ENCODE assay signal across 15 cellular contexts in genomic region chr6:129186988-129187387, GRCh38.
DNase-seq lines count a peak whose midpoint lies in the region; ATAC-seq, FAIRE-seq and TF ChIP-seq lines count a peak whose summit lies in the region.
"Had no signal": no experiment of that assay in that cellular context is flagged by ENCODE, and none has a peak within 500 bp of the region (broad histone marks: within the 10 kb centered on the region; RNA-seq: fewer than 3 reads in every experiment).

No MANE protein-coding gene starts in this region.

- no peak for TF ChIP-seq RAD21 in A549 (conservative IDR thresholded peaks at IDR 0.05 in 1 of 2, IDR thresholded peaks at IDR 0.05 in 1 of 2)

- H3K4me1 ChIP-seq in A549, result no peaks in the 10 kb centered on the region
- H3K4me1 ChIP-seq: suprapubic skin had no signal

- 25% methylated on average over 3 of the region's 3 CpGs for WGBS in A549 (ENCODE audit: missing lambda C conversion rate)

- no peak for TF ChIP-seq POLR2A in A549 (IDR thresholded peaks at IDR 0.05; ENCODE audit: low read length)

- no peak for TF ChIP-seq EP300 in A549 (IDR thresholded peaks at IDR 0.05)

- FAIRE-seq in A549 (lab: Jason Lieb, UNC), result no peak

- no peak overlapping the region for H3K4me2 ChIP-seq in A549
- H3K4me2 ChIP-seq: hepatocyte, KMS-11 had no signal

- TF ChIP-seq CTCF in A549 (IDR thresholded peaks at IDR 0.05) (no peak), HFF-Myc (IDR thresholded peaks at IDR 0.05; ENCODE audit: low read depth, low read length, missing control alignments) (no peak), foreskin fibroblast (IDR thresholded peaks at IDR 0.05; ENCODE audit: low read depth, low read length) (no peak), dorsolateral prefrontal cortex (IDR thresholded peaks at IDR 0.05 in 54 of 56, conservative IDR thresholded peaks at IDR 0.05 in 2 of 56; ENCODE audit: low read depth in 1 of 56, partially characterized antibody in 56 of 56) (no peak)

- H3K27ac ChIP-seq in A549, result no peak overlapping the region
- no peak overlapping the region for H3K27ac ChIP-seq in dorsolateral prefrontal cortex
- H3K27ac ChIP-seq: hepatocyte, KMS-11, suprapubic skin had no signal

- H3K27me3 ChIP-seq in dorsolateral prefrontal cortex, result no peaks in the 10 kb centered on the region
- H3K27me3 ChIP-seq: hepatocyte, suprapubic skin had no signal

- intact Hi-C loops in dorsolateral prefrontal cortex (cut with DNase I), result no loop called here

- H3K4me3 ChIP-seq in A549 (no peak overlapping the region), HFF-Myc (replicated peaks; ENCODE audit: low read depth, low read length) (no peak overlapping the region), foreskin fibroblast (ENCODE audit: low read depth in 1 of 2, low read length in 2 of 2) (no peak overlapping the region), dorsolateral prefrontal cortex (no peak overlapping the region)
- H3K4me3 ChIP-seq: hepatocyte, suprapubic skin had no signal

- POLR2A ChIA-PET in A549 (lab: Yijun Ruan, JAX), result no interaction called here

- CTCF ChIA-PET in A549 (lab: Yijun Ruan, JAX), result no interaction called here

- DNase-seq in A549 (ENCODE audit: low read depth in 1 of 2, low spot score in 1 of 2) (no peak), HFF-Myc (ENCODE audit: extremely low read depth, low read depth) (peak; percentile 74), SW 1271 (lab: John Stamatoyannopoulos, UW) (peak; percentile 15 to 69), foreskin fibroblast (peak; percentile 87 to 93), NCI-H2196 treated with DMSO at 0.1 percent for 48 hours (lab: John Stamatoyannopoulos, UW; ENCODE audit: unreplicated experiment) (no peak), dorsolateral prefrontal cortex (no peak), NCI-H69 (lab: John Stamatoyannopoulos, UW) (no peak)
- DNase-seq: NCI-H345, SHP77 had no signal

- no peak for ATAC-seq in A549
- ATAC-seq in HG02571 (IDR thresholded peaks at IDR 0.05; ENCODE audit: unreplicated experiment), result no peak
- ATAC-seq: activated CD4-positive, CD25-positive, alpha-beta regulatory T cell treated with anti-CD3 and anti-CD28 coated beads, Interleukin-2, amount 50 U/mL, for 24 hours; activated T-helper 17 cell treated with anti-CD3 and anti-CD28 coated beads, Interleukin-2, amount 50 U/mL, for 72 hours had no signal

- H3K9me3 ChIP-seq in A549, result no peaks in the 10 kb centered on the region
- H3K9me3 ChIP-seq: suprapubic skin had no signal

TF ChIP-seq in A549, 52 proteins besides CTCF, POLR2A, EP300 and RAD21:
- no peak for TF ChIP-seq FOSL2 (IDR thresholded peaks at IDR 0.05)
- peak; percentile 32 for TF ChIP-seq FOSL2 (CRISPR knock-in tag; IDR thresholded peaks at IDR 0.05)
- TF ChIP-seq KDM5A (IDR thresholded peaks at IDR 0.05), result no peak

Comparison
In these comparisons a context has a peak if more than half of its experiments do, and no peak if none do; other contexts are left out.
1. DNase-seq: peak in HFF-Myc (single experiment), SW 1271 (2 of 2) and foreskin fibroblast (2 of 2); none in A549 (0 of 2), NCI-H2196 treated with DMSO at 0.1 percent for 48 hours (single experiment), dorsolateral prefrontal cortex (0 of 10) and NCI-H69 (single experiment).